In genomic region chr21:34592120-34592561, GRCh38 we compare ENCODE assay signal across 12 cellular contexts. TPM values are rescaled to one million over a fixed set of nuclear protein-coding genes. Genes with fewer than 3 reads are reported as not detected.
DNase-seq lines count a peak whose midpoint lies in the region; ATAC-seq and TF ChIP-seq lines count a peak whose summit lies in the region.
"Had no signal": no experiment of that assay in that cellular context is flagged by ENCODE, and none has a peak within 500 bp of the region (broad histone marks: within the 10 kb centered on the region; RNA-seq: fewer than 3 reads in every experiment).

No MANE protein-coding gene starts in this region.

- no peak overlapping the region for H3K4me3 ChIP-seq in colonic mucosa
- H3K4me3 ChIP-seq in retinal pigment epithelial cell (ENCODE audit: low read length) = peak overlapping the region; percentile 18
- H3K4me3 ChIP-seq: BLaER1 treated with 17β-estradiol and CSF1 and Interleukin-3, amounts not matched to agents 10 nM and 100 nM; prostate gland had no signal

- H3K27ac ChIP-seq in colonic mucosa = peak overlapping the region; percentile 53
- H3K27ac ChIP-seq: BLaER1 treated with 17β-estradiol and CSF1 and Interleukin-3, amounts not matched to agents 10 nM and 100 nM; prostate gland had no signal

- H3K9ac ChIP-seq in colonic mucosa (ENCODE audit: low read depth in 2 of 2, low read length in 2 of 2) = peak overlapping the region in 1 of 2 donors; percentile 57
- H3K9ac ChIP-seq: BLaER1 treated with 17β-estradiol and CSF1 and Interleukin-3, amounts not matched to agents 10 nM and 100 nM had no signal

- H3K27me3 ChIP-seq in colonic mucosa = no peaks in the 10 kb centered on the region
- H3K27me3 ChIP-seq: BLaER1 treated with 17β-estradiol and CSF1 and Interleukin-3, amounts not matched to agents 10 nM and 100 nM had no signal

- no peak for TF ChIP-seq CTCF in colonic mucosa (IDR thresholded peaks at IDR 0.05)
- no peak for TF ChIP-seq CTCF in retinal pigment epithelial cell (conservative IDR thresholded peaks at IDR 0.05; ENCODE audit: low read depth, low read length)

- ATAC-seq in GM18867 (IDR thresholded peaks at IDR 0.05; ENCODE audit: unreplicated experiment) = no peak

- no peaks in the 10 kb centered on the region for H3K36me3 ChIP-seq in colonic mucosa
- H3K36me3 ChIP-seq: prostate gland had no signal

- H3K4me1 ChIP-seq in colonic mucosa = no peaks in the 10 kb centered on the region
- H3K4me1 ChIP-seq: BLaER1 treated with 17β-estradiol and CSF1 and Interleukin-3, amounts not matched to agents 10 nM and 100 nM; prostate gland had no signal

- no peaks in the 10 kb centered on the region for H3K9me3 ChIP-seq in colonic mucosa
- H3K9me3 ChIP-seq: prostate gland had no signal

- intact Hi-C loops in colonic mucosa (cut with DNase I) = no loop called here

- peak; percentile 9 for DNase-seq in LoVo (ENCODE audit: low spot score)
- DNase-seq in colonic mucosa = peak; percentile 71
- DNase-seq in iris pigment epithelial cell (ENCODE audit: low read depth) = peak; percentile 74
- peak; percentile 90 for DNase-seq in retinal pigment epithelial cell (ENCODE audit: low read depth)
- DNase-seq in dedifferentiated amniotic fluid mesenchymal stem cell (ENCODE audit: extremely low spot score) = no peak
- no peak for DNase-seq in OCI-M2 (lab: John Stamatoyannopoulos, UW; ENCODE audit: unreplicated experiment)
- no peak for DNase-seq in NCI-H524 treated with DMSO at 0.1 percent for 48 hours (lab: John Stamatoyannopoulos, UW)
- DNase-seq: NCI-H2107, T-helper 9 cell had no signal

RNA-seq across cellular contexts. Expression of gene RCAN1, which starts 22.8 kb away (rescaled TPM):
- 10 to 100 TPM; 38.0 to 68.7 TPM for total RNA-seq in colonic mucosa

Comparison
In these comparisons a context has a peak if more than half of its experiments do, and no peak if none do; other contexts are left out.
1. DNase-seq: peak in LoVo (single experiment), colonic mucosa (single experiment), iris pigment epithelial cell (single experiment) and retinal pigment epithelial cell (single experiment); none in dedifferentiated amniotic fluid mesenchymal stem cell (single experiment), OCI-M2 (single experiment) and NCI-H524 treated with DMSO at 0.1 percent for 48 hours (single experiment).